In the genomic region with DNA sequence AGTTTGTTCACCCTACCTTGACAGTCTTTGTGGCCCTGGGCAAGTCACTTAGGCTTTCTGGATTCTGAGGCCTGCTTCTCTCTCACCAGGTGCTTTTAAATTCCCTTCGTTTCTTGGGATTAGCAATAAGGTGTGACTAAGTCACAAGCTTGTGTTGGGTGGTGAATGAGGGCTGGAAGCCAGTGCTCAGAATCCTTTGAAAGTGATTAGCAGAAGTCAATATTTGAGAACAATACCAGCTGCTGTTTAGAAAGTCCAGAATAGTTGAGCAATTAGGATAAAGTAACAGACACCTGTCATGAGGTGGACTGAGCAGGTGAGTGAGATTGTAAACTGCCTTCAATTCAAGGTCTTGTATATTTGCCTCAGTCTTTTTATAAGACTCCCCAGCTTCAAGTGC, we compare ENCODE assay signal across 15 cellular contexts. TPM values are rescaled to one million over a fixed set of nuclear protein-coding genes. Genes with fewer than 3 reads are reported as not detected.
DNase-seq lines count a peak whose midpoint lies in the region; ATAC-seq, FAIRE-seq and TF ChIP-seq lines count a peak whose summit lies in the region.
"Had no signal": no experiment of that assay in that cellular context is flagged by ENCODE, and none has a peak within 500 bp of the region (broad histone marks: within the 10 kb centered on the region; RNA-seq: fewer than 3 reads in every experiment).

No MANE protein-coding gene starts in this region.

- H3K4me3 ChIP-seq in CD4-positive, CD25-positive, alpha-beta regulatory T cell (ENCODE audit: low read depth, low read length): peak overlapping the region; percentile 6
- H3K4me3 ChIP-seq: HAP-1 had no signal

- H3K4me1 Mint-ChIP-seq in CD4-positive, CD25-positive, alpha-beta regulatory T cell: peaks cover 39 to 85% (median 73%) of the 10 kb centered on the region in 4 donors
- H3K4me1 Mint-ChIP-seq in activated CD4-positive, alpha-beta memory T cell treated with anti-CD3 and anti-CD28 coated beads for 36 hours (ENCODE audit: low read depth): peaks cover 86% of the 10 kb centered on the region
- H3K4me1 Mint-ChIP-seq in memory B cell: peaks cover 65% of the 10 kb centered on the region

- H3K4me1 ChIP-seq in CD4-positive, CD25-positive, alpha-beta regulatory T cell (ENCODE audit: control insufficient read depth, insufficient read depth, low read length, poor library complexity, severe bottlenecking): peaks cover 62% of the 10 kb centered on the region

- peak overlapping the region in 2 of 4 donors; percentile 34 to 54 for H3K4me3 Mint-ChIP-seq in CD4-positive, CD25-positive, alpha-beta regulatory T cell
- no peak overlapping the region for H3K4me3 Mint-ChIP-seq in activated CD4-positive, alpha-beta memory T cell treated with anti-CD3 and anti-CD28 coated beads for 36 hours
- H3K4me3 Mint-ChIP-seq in memory B cell: peak overlapping the region; percentile 14
- H3K4me3 Mint-ChIP-seq: nephron had no signal

- in situ Hi-C loops in G401 (cut with HindIII; ENCODE audit: low sequenced_read_pairs): no loop called here

- POLR2A ChIA-PET in activated CD4-positive, alpha-beta memory T cell treated with anti-CD3 and anti-CD28 coated beads for 36 hours (lab: Charles Lee): interaction anchor here (0.5 to 6.4 kb wide), 3 partner anchors 9 to 115 kb away, joined by 3 to 40 read pairs (median 3); no protein-coding TSS in a partner anchor

- DNase-seq in CD4-positive, CD25-positive, alpha-beta regulatory T cell: no peak
- DNase-seq in GM12891 (ENCODE audit: insufficient read length, low spot score) (no peak), memory B cell (ENCODE audit: low spot score in 2 of 2) (no peak), sciatic nerve (ENCODE audit: low spot score) (no peak), frontal cortex (ENCODE audit: low spot score in 2 of 2) (no peak), G401 (ENCODE audit: low spot score) (no peak)
- DNase-seq in activated CD4-positive, alpha-beta memory T cell treated with anti-CD3 and anti-CD28 coated beads for 36 hours: no peak
- DNase-seq in activated effector memory CD4-positive, alpha-beta T cell treated with anti-CD3 and anti-CD28 coated beads, Interleukin-2, amount 50 U/mL, for 16 hours: no peak
- DNase-seq: C1 segment of cervical spinal cord; islet precursor cell; NCI-H2227 treated with DMSO at 0.1 percent for 48 hours; stimulated activated CD4-positive, alpha-beta T cell treated with anti-CD3 and anti-CD28 coated beads, Interleukin-12 subunit alpha, Interleukin-12 subunit beta, amount 100 ng/mL, for 4 hours had no signal

- H3K36me3 Mint-ChIP-seq in CD4-positive, CD25-positive, alpha-beta regulatory T cell: peaks cover 4% of the 10 kb centered on the region
- H3K36me3 Mint-ChIP-seq in activated CD4-positive, alpha-beta memory T cell treated with anti-CD3 and anti-CD28 coated beads for 36 hours: peaks cover 1% of the 10 kb centered on the region
- peaks cover 4% of the 10 kb centered on the region for H3K36me3 Mint-ChIP-seq in memory B cell

- CTCF ChIA-PET in activated CD4-positive, alpha-beta memory T cell treated with anti-CD3 and anti-CD28 coated beads for 36 hours (lab: Charles Lee): interaction anchor here (0.7 to 9.7 kb wide), 9 partner anchors 10 to 117 kb away, joined by 3 to 82 read pairs (median 5); no protein-coding TSS in a partner anchor

- H3K36me3 ChIP-seq in CD4-positive, CD25-positive, alpha-beta regulatory T cell (ENCODE audit: control insufficient read depth, insufficient read depth, low read length): no peaks in the 10 kb centered on the region
- H3K36me3 ChIP-seq: HAP-1 had no signal

- H3K9me3 ChIP-seq in CD4-positive, CD25-positive, alpha-beta regulatory T cell (ENCODE audit: control insufficient read depth in 2 of 2, low read length in 2 of 2): no peaks in the 10 kb centered on the region
- H3K9me3 ChIP-seq: HAP-1 had no signal

- H3K27me3 Mint-ChIP-seq in CD4-positive, CD25-positive, alpha-beta regulatory T cell: no peaks in the 10 kb centered on the region
- no peaks in the 10 kb centered on the region for H3K27me3 Mint-ChIP-seq in activated CD4-positive, alpha-beta memory T cell treated with anti-CD3 and anti-CD28 coated beads for 36 hours
- no peaks in the 10 kb centered on the region for H3K27me3 Mint-ChIP-seq in memory B cell

- H3K27me3 ChIP-seq in CD4-positive, CD25-positive, alpha-beta regulatory T cell (ENCODE audit: control insufficient read depth, insufficient read depth, low read length): no peaks in the 10 kb centered on the region

- intact Hi-C loops in activated CD4-positive, alpha-beta memory T cell treated with anti-CD3 and anti-CD28 coated beads for 36 hours (cut with micrococcal nuclease): loop anchor here (5.0 kb wide), 2 partner anchors 433 to 448 kb away; no protein-coding TSS in a partner anchor
- intact Hi-C loops in sciatic nerve (cut with DNase I): no loop called here

- peak overlapping the region; percentile 62 for H3K27ac ChIP-seq in CD4-positive, CD25-positive, alpha-beta regulatory T cell (ENCODE audit: insufficient read depth, low read length, poor library complexity, severe bottlenecking)

- peaks cover 0 to 6% (median 1%) of the 10 kb centered on the region in 7 donors for H3K9me3 Mint-ChIP-seq in CD4-positive, CD25-positive, alpha-beta regulatory T cell
- H3K9me3 Mint-ChIP-seq in activated CD4-positive, alpha-beta memory T cell treated with anti-CD3 and anti-CD28 coated beads for 36 hours: peaks cover 4% of the 10 kb centered on the region
- no peaks in the 10 kb centered on the region for H3K9me3 Mint-ChIP-seq in memory B cell

- TF ChIP-seq POLR2A in GM12891 (IDR thresholded peaks at IDR 0.05; ENCODE audit: low read depth, low read length): no peak

- no peak for ATAC-seq in CD4-positive, CD25-positive, alpha-beta regulatory T cell (ENCODE audit: low read depth in 2 of 2)
- ATAC-seq in memory B cell (ENCODE audit: low read depth) (no peak), sciatic nerve (no peak)

- H3K27ac Mint-ChIP-seq in CD4-positive, CD25-positive, alpha-beta regulatory T cell: peak overlapping the region; percentile 88 to 90 (median 88)
- peak overlapping the region; percentile 93 for H3K27ac Mint-ChIP-seq in activated CD4-positive, alpha-beta memory T cell treated with anti-CD3 and anti-CD28 coated beads for 36 hours
- peak overlapping the region; percentile 85 for H3K27ac Mint-ChIP-seq in memory B cell

- peak; percentile 52 for FAIRE-seq in GM12891 (lab: Jason Lieb, UNC)
- no peak for FAIRE-seq in frontal cortex (lab: Jason Lieb, UNC)
- FAIRE-seq: TTC549 had no signal

TF ChIP-seq in GM12891, 5 proteins besides CTCF, POLR2A, EP300 and RAD21:
- no peak for TF ChIP-seq PAX5 (IDR thresholded peaks at IDR 0.05; ENCODE audit: insufficient read depth, low read length, severe bottlenecking)
- TF ChIP-seq SPI1 (IDR thresholded peaks at IDR 0.05; ENCODE audit: low read depth, low read length): no peak
- no peak for TF ChIP-seq TAF1 (IDR thresholded peaks at IDR 0.05; ENCODE audit: low read depth, low read length)
- no peak for TF ChIP-seq POLR2AphosphoS5 (IDR thresholded peaks at IDR 0.05; ENCODE audit: low read depth, low read length)
- TF ChIP-seq POU2F2 (IDR thresholded peaks at IDR 0.05; ENCODE audit: low read depth, low read length): no peak

RNA-seq across cellular contexts. Expression of a gene that starts 19.3 kb away (rescaled TPM):
- total RNA-seq in CD4-positive, CD25-positive, alpha-beta regulatory T cell: 68.8 TPM
- polyA plus RNA-seq in CD4-positive, CD25-positive, alpha-beta regulatory T cell: 1 to 10 TPM; 3.6 to 7.2 (median 6.3) TPM
- polyA plus RNA-seq in GM12891 (2012; ENCODE audit: low read depth, missing spikeins): 27.6 TPM
- 10 to 100 TPM; 33.6 to 38.3 TPM for total RNA-seq in activated CD4-positive, alpha-beta memory T cell treated with anti-CD3 and anti-CD28 coated beads for 36 hours
- total RNA-seq in sciatic nerve (49.6 TPM), frontal cortex (60.3 TPM)
- total RNA-seq in G401 (2014; rRNA removed; shearing (Covaris generic)): 0.07 and 0.31 TPM in 2 replicates

Comparison
In these comparisons a context has a peak if more than half of its experiments do, and no peak if none do; other contexts are left out.
1. RNA of a gene that starts 19.3 kb away (total RNA-seq): 68.8 TPM in CD4-positive, CD25-positive, alpha-beta regulatory T cell (single experiment), 60.3 TPM in frontal cortex (single experiment), 49.6 TPM in sciatic nerve (single experiment) and 33.6 to 38.3 TPM in activated CD4-positive, alpha-beta memory T cell treated with anti-CD3 and anti-CD28 coated beads for 36 hours; 0.07 to 0.31 TPM in G401; every median in the first group is over 10 times any median in the second.
2. Peak in every context shown above with its lines, with median percentiles within 50 percentile points of each other: H3K27ac Mint-ChIP-seq.